Comparison of ENCODE assay signal across 33 cellular contexts in the genomic region with DNA sequence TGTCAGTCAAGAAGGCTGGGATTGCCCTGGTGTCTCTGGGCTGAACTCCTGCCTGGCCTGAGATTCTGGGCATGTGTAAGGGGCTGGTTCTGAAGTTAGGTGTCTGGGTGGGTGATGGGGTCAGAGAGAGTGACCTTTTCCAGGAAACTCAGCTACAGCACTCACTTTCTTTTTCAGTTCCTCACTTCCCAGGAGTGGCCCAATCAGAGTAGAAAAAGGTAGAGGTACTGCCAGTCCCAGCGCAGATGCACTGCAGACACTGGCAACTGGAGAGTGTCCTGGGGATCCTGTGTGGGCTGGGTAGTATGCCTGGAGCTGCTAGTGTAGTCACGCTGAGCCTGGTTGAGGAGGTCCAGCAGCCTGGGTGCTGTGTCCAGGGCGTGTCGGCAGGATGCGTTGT.
"Had no signal": no experiment of that assay in that cellular context is flagged by ENCODE, and none has a peak within 500 bp of the region (broad histone marks: within the 10 kb centered on the region; RNA-seq: fewer than 3 reads in every experiment).

No MANE protein-coding gene starts in this region.

- H3K4me1 Mint-ChIP-seq: activated naive CD4-positive, alpha-beta T cell treated with anti-CD3 and anti-CD28 coated beads, Interleukin-2, amount 50 U/mL, for 24 hours; brain had no signal

- H3K4me3 ChIP-seq: adrenal gland, ascending aorta, breast epithelium, cardiac muscle cell, esophagus squamous epithelium, gastroesophageal sphincter had no signal

- H3K36me3 Mint-ChIP-seq: activated CD8-positive, alpha-beta memory T cell treated with anti-CD3 and anti-CD28 coated beads, Interleukin-2, amount 10 ng/mL, durations not matched to agents 7 days and 5 days; activated naive CD8-positive, alpha-beta T cell treated with anti-CD3 and anti-CD28 coated beads for 36 hours had no signal

- DNase-seq: activated CD4-positive, alpha-beta memory T cell treated with anti-CD3 and anti-CD28 coated beads, Interleukin-2, amount 10 ng/mL, durations not matched to agents 7 days and 5 days; activated CD4-positive, alpha-beta T cell treated with anti-CD3 and anti-CD28 coated beads for 1 hour; activated CD4-positive, alpha-beta T cell treated with anti-CD3 and anti-CD28 coated beads for 4 hours; activated CD4-positive, alpha-beta T cell treated with anti-CD3 and anti-CD28 coated beads, Interleukin-2, amount 10 ng/mL, durations not matched to agents 7 days and 5 days; activated CD4-positive, alpha-beta T cell treated with anti-CD3 and anti-CD28 coated beads, Interleukin-2, amount 50 U/mL, for 4 hours; activated CD4-positive, CD25-positive, alpha-beta regulatory T cell; activated CD8-positive, alpha-beta memory T cell treated with anti-CD3 and anti-CD28 coated beads, Interleukin-2, amount 10 ng/mL, durations not matched to agents 7 days and 5 days; activated CD8-positive, alpha-beta memory T cell treated with anti-CD3 and anti-CD28 coated beads, Interleukin-2, amount 50 U/mL, for 48 hours; activated effector memory CD4-positive, alpha-beta T cell treated with anti-CD3 and anti-CD28 coated beads, Interleukin-2, amount 50 U/mL, for 16 hours; activated naive CD4-positive, alpha-beta T cell treated with anti-CD3 and anti-CD28 coated beads for 36 hours; activated naive CD8-positive, alpha-beta T cell treated with anti-CD3 and anti-CD28 coated beads for 36 hours; activated naive CD8-positive, alpha-beta T cell treated with anti-CD3 and anti-CD28 coated beads, Interleukin-2, amount 50 U/mL, for 24 hours; activated T-cell treated with anti-CD3 and anti-CD28 coated beads for 4 hours; activated T-cell treated with anti-CD3 and anti-CD28 coated beads, Interleukin-2, amount 50 U/mL, for 48 hours; adrenal gland; amygdala; cortex of kidney; dermis blood vessel endothelial cell; effector CD8-positive, alpha-beta T cell; esophagus squamous epithelium; foreskin melanocyte; hippocampal formation; T-helper 2 cell had no signal

- H3K4me3 Mint-ChIP-seq: activated CD4-positive, alpha-beta memory T cell treated with anti-CD3 and anti-CD28 coated beads, Interleukin-2, amount 10 ng/mL, durations not matched to agents 7 days and 5 days; activated CD4-positive, alpha-beta T cell treated with anti-CD3 and anti-CD28 coated beads, Interleukin-2, amount 10 ng/mL, durations not matched to agents 7 days and 5 days; activated CD8-positive, alpha-beta memory T cell treated with anti-CD3 and anti-CD28 coated beads, Interleukin-2, amount 10 ng/mL, durations not matched to agents 7 days and 5 days; activated naive CD4-positive, alpha-beta T cell treated with anti-CD3 and anti-CD28 coated beads for 36 hours; activated naive CD4-positive, alpha-beta T cell treated with anti-CD3 and anti-CD28 coated beads, Interleukin-2, amount 50 U/mL, for 24 hours; activated naive CD8-positive, alpha-beta T cell treated with anti-CD3 and anti-CD28 coated beads for 36 hours; activated naive CD8-positive, alpha-beta T cell treated with anti-CD3 and anti-CD28 coated beads, Interleukin-2, amount 50 U/mL, for 24 hours; activated T-helper 1 cell treated with anti-CD3 and anti-CD28 coated beads, Interleukin-12 subunit alpha, Interleukin-12 subunit beta, Interleukin-2, Interleukin-4 antibody, amounts not matched to agents 30 ng/mL and 10 ng/mL and 1 ng/mL, durations not matched to agents 14 hours and 24 hours and 36 hours; brain; central memory CD8-positive, alpha-beta T cell had no signal

- H3K27ac ChIP-seq: adrenal gland, ascending aorta, breast epithelium, cardiac muscle cell, epithelial cell of prostate, esophagus squamous epithelium, gastroesophageal sphincter had no signal

- H3K27me3 ChIP-seq: adrenal gland, ascending aorta, breast epithelium, cardiac muscle cell, esophagus squamous epithelium, gastroesophageal sphincter had no signal

- H3K27ac Mint-ChIP-seq: activated CD4-positive, alpha-beta memory T cell treated with anti-CD3 and anti-CD28 coated beads, Interleukin-2, amount 10 ng/mL, durations not matched to agents 7 days and 5 days; activated CD4-positive, alpha-beta T cell treated with anti-CD3 and anti-CD28 coated beads, Interleukin-2, amount 10 ng/mL, durations not matched to agents 7 days and 5 days; activated CD8-positive, alpha-beta memory T cell treated with anti-CD3 and anti-CD28 coated beads, Interleukin-2, amount 10 ng/mL, durations not matched to agents 7 days and 5 days; activated naive CD4-positive, alpha-beta T cell treated with anti-CD3 and anti-CD28 coated beads for 36 hours; activated naive CD4-positive, alpha-beta T cell treated with anti-CD3 and anti-CD28 coated beads, Interleukin-2, amount 50 U/mL, for 24 hours; activated naive CD8-positive, alpha-beta T cell treated with anti-CD3 and anti-CD28 coated beads for 36 hours; activated naive CD8-positive, alpha-beta T cell treated with anti-CD3 and anti-CD28 coated beads, Interleukin-2, amount 50 U/mL, for 24 hours; activated T-helper 1 cell treated with anti-CD3 and anti-CD28 coated beads, Interleukin-12 subunit alpha, Interleukin-12 subunit beta, Interleukin-2, Interleukin-4 antibody, amounts not matched to agents 30 ng/mL and 10 ng/mL and 1 ng/mL, durations not matched to agents 14 hours and 24 hours and 36 hours; activated T-helper 2 cell treated with anti-CD3 and anti-CD28 coated beads, Interferon-gamma antibody, Interleukin-2, Interleukin-4, amounts not matched to agents 10 μg/mL and 5 μg/mL and 100 μg/mL, durations not matched to agents 14 hours and 24 hours and 36 hours had no signal

- H3K27me3 Mint-ChIP-seq: brain had no signal

- H3K9me3 Mint-ChIP-seq: activated CD4-positive, alpha-beta T cell treated with anti-CD3 and anti-CD28 coated beads, Interleukin-2, amount 10 ng/mL, durations not matched to agents 7 days and 5 days; activated naive CD4-positive, alpha-beta T cell treated with anti-CD3 and anti-CD28 coated beads for 36 hours; activated naive CD4-positive, alpha-beta T cell treated with anti-CD3 and anti-CD28 coated beads, Interleukin-2, amount 50 U/mL, for 24 hours; activated naive CD8-positive, alpha-beta T cell treated with anti-CD3 and anti-CD28 coated beads for 36 hours; activated naive CD8-positive, alpha-beta T cell treated with anti-CD3 and anti-CD28 coated beads, Interleukin-2, amount 50 U/mL, for 24 hours; central memory CD8-positive, alpha-beta T cell had no signal

- ATAC-seq: activated CD8-positive, alpha-beta memory T cell treated with anti-CD3 and anti-CD28 coated beads, Interleukin-2, amount 10 ng/mL, durations not matched to agents 7 days and 5 days; activated naive CD8-positive, alpha-beta T cell treated with anti-CD3 and anti-CD28 coated beads, Interleukin-2, amount 50 U/mL, for 24 hours; gastroesophageal sphincter had no signal
